ENCODE assay signal across 12 cellular contexts in the genomic region with DNA sequence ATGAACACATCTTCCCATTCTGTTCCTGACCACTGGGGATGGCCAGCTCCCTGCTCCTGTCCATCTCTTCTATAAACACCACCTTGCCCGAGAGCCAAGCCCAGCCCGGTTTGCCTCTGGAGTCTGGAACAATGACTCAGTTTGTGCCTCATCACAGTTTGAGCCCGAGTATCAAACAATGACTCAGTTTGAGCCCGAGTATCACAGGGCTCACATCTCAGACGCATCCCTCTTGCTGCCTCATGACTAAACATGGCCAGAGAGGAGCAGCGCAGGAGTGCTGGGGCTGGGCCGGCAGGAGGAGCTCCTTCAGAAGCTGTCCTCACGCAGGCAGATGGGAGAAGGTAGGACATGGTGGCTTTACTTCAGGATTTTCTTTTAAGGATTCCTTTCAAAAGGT.
DNase-seq lines count a peak whose midpoint lies in the region; ATAC-seq and TF ChIP-seq lines count a peak whose summit lies in the region.
"Had no signal": no experiment of that assay in that cellular context is flagged by ENCODE, and none has a peak within 500 bp of the region (broad histone marks: within the 10 kb centered on the region; RNA-seq: fewer than 3 reads in every experiment).

No MANE protein-coding gene starts in this region.

- POLR2A ChIA-PET in SK-N-SH (lab: Yijun Ruan, JAX) (interaction anchor here (1.0 to 1.1 kb wide), 2 partner anchors 8 to 10 kb away, joined by 4 read pairs; no protein-coding TSS in a partner anchor), T-cell (lab: Charles Lee) (no interaction called here)

- H3K36me3 Mint-ChIP-seq in stimulated activated naive B cell treated with anti-CD40 and anti-IgM and Interleukin-4, amounts not matched to agents 10 μg/mL and 1 μg/mL and 100 μg/mL, for 72 hours: no peaks in the 10 kb centered on the region
- H3K36me3 Mint-ChIP-seq in T-cell: no peaks in the 10 kb centered on the region

- H3K4me3 Mint-ChIP-seq in stimulated activated naive B cell treated with anti-CD40 and anti-IgM and Interleukin-4, amounts not matched to agents 10 μg/mL and 1 μg/mL and 100 μg/mL, for 72 hours: no peak overlapping the region
- no peak overlapping the region for H3K4me3 Mint-ChIP-seq in T-cell
- H3K4me3 Mint-ChIP-seq: activated T-cell treated with anti-CD3 and anti-CD28 coated beads, Interleukin-2, amount 50 U/mL, for 72 hours had no signal

- H3K4me2 ChIP-seq in SK-N-SH: peak overlapping the region; percentile 69

- in situ Hi-C loops in Caki2 (cut with HindIII; ENCODE audit: low pct_unique_long_range_greater_than_20kb, low sequenced_read_pairs): no loop called here

- TF ChIP-seq CTCF in SK-N-SH (IDR thresholded peaks at IDR 0.05): peak; percentile 88
- TF ChIP-seq CTCF in fibroblast of pulmonary artery (IDR thresholded peaks at IDR 0.05; ENCODE audit: low read length, missing control alignments): peak; percentile 83

- CTCF ChIA-PET in SK-N-SH (lab: Yijun Ruan, JAX): interaction anchor here (1.0 to 1.5 kb wide), 4 partner anchors 8 to 94 kb away, joined by 3 to 7 read pairs (median 4); no protein-coding TSS in a partner anchor
- CTCF ChIA-PET in T-cell (lab: Charles Lee): no interaction called here

- H3K79me2 ChIP-seq in SK-N-SH (ENCODE audit: insufficient read depth): peaks cover 4% of the 10 kb centered on the region; the same call in 1 of the 2 replicates

- H3K36me3 ChIP-seq in SK-N-SH (replicated peaks in 1 of 2; ENCODE audit: control insufficient read depth in 1 of 2, insufficient read depth in 2 of 2, low read length in 1 of 2): peaks cover 54 to 65% of the 10 kb centered on the region in 2 experiments
- H3K36me3 ChIP-seq: right lobe of liver had no signal

- H4K20me1 ChIP-seq in SK-N-SH (ENCODE audit: insufficient read depth): no peaks in the 10 kb centered on the region

- peaks cover 16% of the 10 kb centered on the region for H3F3A ChIP-seq in SK-N-SH (replicated peaks; ENCODE audit: insufficient read depth)

- peak; percentile 51 for TF ChIP-seq RAD21 in SK-N-SH (IDR thresholded peaks at IDR 0.05; ENCODE audit: low read length)

- H3K27me3 Mint-ChIP-seq in stimulated activated naive B cell treated with anti-CD40 and anti-IgM and Interleukin-4, amounts not matched to agents 10 μg/mL and 1 μg/mL and 100 μg/mL, for 72 hours: no peaks in the 10 kb centered on the region
- H3K27me3 Mint-ChIP-seq in T-cell: no peaks in the 10 kb centered on the region

- no peak overlapping the region for H3K4me3 ChIP-seq in SK-N-SH (ENCODE audit: low read depth in 2 of 2, low read length in 1 of 2)
- no peak overlapping the region for H3K4me3 ChIP-seq in fibroblast of pulmonary artery (replicated peaks; ENCODE audit: low read depth, low read length)
- H3K4me3 ChIP-seq: right lobe of liver, upper lobe of left lung had no signal

- no peak for ATAC-seq in stimulated activated naive B cell treated with anti-CD40 and anti-IgM and Interleukin-4, amounts not matched to agents 10 μg/mL and 1 μg/mL and 100 μg/mL, for 72 hours (replicated peaks)
- ATAC-seq in T-cell (replicated peaks in 1 of 4): no peak
- ATAC-seq: activated T-cell treated with anti-CD3 and anti-CD28 coated beads, Interleukin-2, amount 50 U/mL, for 72 hours had no signal

- H3K4me1 Mint-ChIP-seq in stimulated activated naive B cell treated with anti-CD40 and anti-IgM and Interleukin-4, amounts not matched to agents 10 μg/mL and 1 μg/mL and 100 μg/mL, for 72 hours: no peaks in the 10 kb centered on the region
- no peaks in the 10 kb centered on the region for H3K4me1 Mint-ChIP-seq in T-cell

- H3K9ac ChIP-seq in SK-N-SH: peak overlapping the region; percentile 41; the same call in 1 of the 2 replicates

- no peaks in the 10 kb centered on the region for H3K9me2 ChIP-seq in SK-N-SH

- no peaks in the 10 kb centered on the region for H3K9me3 ChIP-seq in SK-N-SH
- H3K9me3 ChIP-seq: right lobe of liver, upper lobe of left lung had no signal

- H2AFZ ChIP-seq in SK-N-SH (ENCODE audit: low read depth): no peak overlapping the region

- TF ChIP-seq EP300 in SK-N-SH (IDR thresholded peaks at IDR 0.05; ENCODE audit: borderline replicate concordance in 1 of 2, low read depth in 1 of 2, low read length in 1 of 2): no peak; a peak in 1 of 4 replicates

- H3K27ac ChIP-seq in SK-N-SH (ENCODE audit: low read depth in 2 of 2, low read length in 1 of 2): peak overlapping the region in 1 of 2 experiments; percentile 64; a peak in 2 of 4 replicates
- H3K27ac ChIP-seq: right lobe of liver, upper lobe of left lung had no signal

- peaks cover 0 to 11% of the 10 kb centered on the region in 2 experiments; a peak in 3 of 4 replicates for H3K4me1 ChIP-seq in SK-N-SH (ENCODE audit: control insufficient read depth in 1 of 2, insufficient read depth in 2 of 2, low read depth in 1 of 2, low read length in 1 of 2)
- H3K4me1 ChIP-seq: right lobe of liver, upper lobe of left lung had no signal

- WGBS in SK-N-SH (ENCODE audit: low lambda C conversion rate): 23% methylated on average over 8 of the region's 8 CpGs

- H3K27me3 ChIP-seq in SK-N-SH (ENCODE audit: insufficient read depth): no peaks in the 10 kb centered on the region
- H3K27me3 ChIP-seq: right lobe of liver, upper lobe of left lung had no signal

- H3K9me3 Mint-ChIP-seq in stimulated activated naive B cell treated with anti-CD40 and anti-IgM and Interleukin-4, amounts not matched to agents 10 μg/mL and 1 μg/mL and 100 μg/mL, for 72 hours: no peaks in the 10 kb centered on the region
- H3K9me3 Mint-ChIP-seq in T-cell: no peaks in the 10 kb centered on the region
- H3K9me3 Mint-ChIP-seq: activated T-cell treated with anti-CD3 and anti-CD28 coated beads, Interleukin-2, amount 50 U/mL, for 72 hours had no signal

- DNase-seq in Caki2 (ENCODE audit: low read depth) (peak; percentile 93), SK-N-SH (no peak), fibroblast of pulmonary artery (ENCODE audit: low read depth) (peak; percentile 94), posterior vena cava (ENCODE audit: low spot score) (peak; percentile 92), SIG-M5 treated with dmso at 0.1 percent for 504 hours (lab: John Stamatoyannopoulos, UW; ENCODE audit: unreplicated experiment) (no peak), T-cell (no peak)
- DNase-seq in stimulated activated naive B cell treated with anti-CD40 and anti-IgM and Interleukin-4, amounts not matched to agents 10 μg/mL and 1 μg/mL and 100 μg/mL, for 72 hours: no peak
- DNase-seq in central memory CD4-positive, alpha-beta T cell: no peak
- DNase-seq: activated T-cell treated with anti-CD3 and anti-CD28 coated beads, Interleukin-2, amount 50 U/mL, for 72 hours; glutamatergic neuron; right lobe of liver had no signal

- no peak overlapping the region for H3K27ac Mint-ChIP-seq in stimulated activated naive B cell treated with anti-CD40 and anti-IgM and Interleukin-4, amounts not matched to agents 10 μg/mL and 1 μg/mL and 100 μg/mL, for 72 hours
- H3K27ac Mint-ChIP-seq in T-cell: no peak overlapping the region
- H3K27ac Mint-ChIP-seq: activated T-cell treated with anti-CD3 and anti-CD28 coated beads, Interleukin-2, amount 50 U/mL, for 72 hours had no signal

- intact Hi-C loops in posterior vena cava (cut with DNase I): loop anchor here (10.0 kb wide), 3 partner anchors 59 to 149 kb away; a partner anchor contains a TSS

TF ChIP-seq in SK-N-SH, 30 proteins besides CTCF, POLR2A, EP300 and RAD21 (continues in another document):
- TF ChIP-seq ELF1 (IDR thresholded peaks at IDR 0.05) (no peak), FOXM1 (IDR thresholded peaks at IDR 0.05; ENCODE audit: low read depth) (no peak), TEAD4 (IDR thresholded peaks at IDR 0.05; ENCODE audit: borderline replicate concordance, insufficient read depth) (no peak), RFX5 (IDR thresholded peaks at IDR 0.05; ENCODE audit: low read length) (no peak), CHD2 (IDR thresholded peaks at IDR 0.05; ENCODE audit: low read length, partially characterized antibody) (no peak), FOXJ3 (CRISPR knock-in tag; IDR thresholded peaks at IDR 0.05) (no peak), POLR2AphosphoS5 (IDR thresholded peaks at IDR 0.05; ENCODE audit: low read depth, low read length) (peak; percentile 41; the same call in 1 of the 2 replicates), GABPA (IDR thresholded peaks at IDR 0.05; ENCODE audit: low read depth) (no peak), FOSL2 (IDR thresholded peaks at IDR 0.05; ENCODE audit: borderline replicate concordance, low read depth) (peak; percentile 98), NFIC (IDR thresholded peaks at IDR 0.05; ENCODE audit: borderline replicate concordance) (peak; percentile 60), TAF1 (IDR thresholded peaks at IDR 0.05; ENCODE audit: borderline replicate concordance, low read depth, low read length) (peak; percentile 81; the same call in 1 of the 2 replicates), SIN3A (IDR thresholded peaks at IDR 0.05; ENCODE audit: borderline replicate concordance, low read depth, low read length) (no peak), MXI1 (IDR thresholded peaks at IDR 0.05; ENCODE audit: low read depth, low read length) (no peak)
- TF ChIP-seq, protein P1, sequence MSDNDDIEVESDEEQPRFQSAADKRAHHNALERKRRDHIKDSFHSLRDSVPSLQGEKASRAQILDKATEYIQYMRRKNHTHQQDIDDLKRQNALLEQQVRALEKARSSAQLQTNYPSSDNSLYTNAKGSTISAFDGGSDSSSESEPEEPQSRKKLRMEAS (IDR thresholded peaks at IDR 0.05; ENCODE audit: low read depth): peak; percentile 68; the same call in 1 of the 2 replicates
- TF ChIP-seq, protein P2, sequence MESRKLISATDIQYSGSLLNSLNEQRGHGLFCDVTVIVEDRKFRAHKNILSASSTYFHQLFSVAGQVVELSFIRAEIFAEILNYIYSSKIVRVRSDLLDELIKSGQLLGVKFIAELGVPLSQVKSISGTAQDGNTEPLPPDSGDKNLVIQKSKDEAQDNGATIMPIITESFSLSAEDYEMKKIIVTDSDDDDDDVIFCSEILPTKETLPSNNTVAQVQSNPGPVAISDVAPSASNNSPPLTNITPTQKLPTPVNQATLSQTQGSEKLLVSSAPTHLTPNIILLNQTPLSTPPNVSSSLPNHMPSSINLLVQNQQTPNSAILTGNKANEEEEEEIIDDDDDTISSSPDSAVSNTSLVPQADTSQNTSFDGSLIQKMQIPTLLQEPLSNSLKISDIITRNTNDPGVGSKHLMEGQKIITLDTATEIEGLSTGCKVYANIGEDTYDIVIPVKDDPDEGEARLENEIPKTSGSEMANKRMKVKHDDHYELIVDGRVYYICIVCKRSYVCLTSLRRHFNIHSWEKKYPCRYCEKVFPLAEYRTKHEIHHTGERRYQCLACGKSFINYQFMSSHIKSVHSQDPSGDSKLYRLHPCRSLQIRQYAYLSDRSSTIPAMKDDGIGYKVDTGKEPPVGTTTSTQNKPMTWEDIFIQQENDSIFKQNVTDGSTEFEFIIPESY (IDR thresholded peaks at IDR 0.05; ENCODE audit: borderline replicate concordance, low read depth): no peak

Comparison
In these comparisons a context has a peak if more than half of its experiments do, and no peak if none do; other contexts are left out.
1. DNase-seq: peak in Caki2 (single experiment), fibroblast of pulmonary artery (single experiment) and posterior vena cava (single experiment); none in SK-N-SH (single experiment), stimulated activated naive B cell treated with anti-CD40 and anti-IgM and Interleukin-4, amounts not matched to agents 10 μg/mL and 1 μg/mL and 100 μg/mL, for 72 hours (single experiment), central memory CD4-positive, alpha-beta T cell (single experiment), SIG-M5 treated with dmso at 0.1 percent for 504 hours (single experiment) and T-cell (0 of 34).